In genomic region chr3:129313415-129313982, GRCh38 we compare ENCODE assay signal across 8 cellular contexts. TPM values are rescaled to one million over a fixed set of nuclear protein-coding genes. Genes with fewer than 3 reads are reported as not detected.
DNase-seq lines count a peak whose midpoint lies in the region; ATAC-seq and TF ChIP-seq lines count a peak whose summit lies in the region.

No MANE protein-coding gene starts in this region.

- 0 out of 2 replicates have a peak overlapping the region, but pooled peaks have one; percentile 92 for H3K4me3 ChIP-seq in HUES6 (ENCODE audit: low read depth, low read length)

- H3K27me3 Mint-ChIP-seq in CD14-positive monocyte (ENCODE audit: low read depth in 3 of 3) (peaks cover 1 to 14% (median 2%) of the 10 kb centered on the region in 3 donors), MCF 10A (ENCODE audit: insufficient read depth, unreplicated experiment) (no peaks in the 10 kb centered on the region), nephron progenitor cell (ENCODE audit: low read depth, poor library complexity) (peaks cover 4% of the 10 kb centered on the region)

- peaks cover 0 to 2% (median 0%) of the 10 kb centered on the region in 7 donors for H3K9me3 Mint-ChIP-seq in CD14-positive monocyte
- H3K9me3 Mint-ChIP-seq in MCF 10A (ENCODE audit: unreplicated experiment) = no peaks in the 10 kb centered on the region
- H3K9me3 Mint-ChIP-seq in nephron progenitor cell = no peaks in the 10 kb centered on the region

- H3K27ac Mint-ChIP-seq in CD14-positive monocyte (peak overlapping the region in 5 of 7 donors; percentile 28 to 82 (median 71)), MCF 10A (ENCODE audit: low read depth, unreplicated experiment) (peak overlapping the region; percentile 19), nephron progenitor cell (no peak overlapping the region)

- H3K9ac ChIP-seq in HUES6 (ENCODE audit: low read length) = no peak overlapping the region

- no peaks in the 10 kb centered on the region for H3K27me3 ChIP-seq in HUES6 (ENCODE audit: control insufficient read depth, insufficient read depth, low read length)

- POLR2A ChIA-PET in MCF 10A (lab: Yijun Ruan, JAX) = interaction anchor here (0.9 to 5.2 kb wide), 6 partner anchors 11 to 434 kb away, joined by 3 to 56 read pairs (median 8); partner anchors contain the start of genes COPG1, HMCES, IFT122 and MBD4

- no TSS peak for BruUV-seq in MCF 10A (replicated peaks; lab: Mats Ljungman, UMichigan)

- no peaks in the 10 kb centered on the region for H3K9me3 ChIP-seq in HUES6 (ENCODE audit: control insufficient read depth, insufficient read depth, low read depth, low read length)

- no peak for DNase-seq in CD14-positive monocyte (ENCODE audit: low spot score)
- DNase-seq in MCF 10A (ENCODE audit: unreplicated experiment) = peak; percentile 10
- DNase-seq in nephron progenitor cell = no peak
- DNase-seq in CD1c-positive myeloid dendritic cell (ENCODE audit: extremely low spot score) = no peak
- DNase-seq in iPS-NIHi11 (ENCODE audit: low spot score) = no peak
- DNase-seq in medulla oblongata (ENCODE audit: extremely low spot score) = no peak

- H3K27ac ChIP-seq in HUES6 (ENCODE audit: low read depth, low read length) = no peak overlapping the region

- peaks cover 17% of the 10 kb centered on the region for H3K4me1 ChIP-seq in HUES6 (ENCODE audit: control insufficient read depth, insufficient read depth, low read length)

- ATAC-seq in HG03571 (IDR thresholded peaks at IDR 0.05; ENCODE audit: unreplicated experiment) = no peak

- TF ChIP-seq CTCF in CD14-positive monocyte (IDR thresholded peaks at IDR 0.05) (no peak), MCF 10A (IDR thresholded peaks at IDR 0.05; ENCODE audit: unreplicated experiment) (no peak), nephron progenitor cell (IDR thresholded peaks at IDR 0.05) (no peak)

- H3K36me3 ChIP-seq in HUES6 (ENCODE audit: control insufficient read depth, insufficient read depth, low read length) = no peaks in the 10 kb centered on the region

- H3K4me1 Mint-ChIP-seq in CD14-positive monocyte (peaks cover 50% of the 10 kb centered on the region), MCF 10A (ENCODE audit: insufficient read depth, unreplicated experiment) (peaks cover 16% of the 10 kb centered on the region), nephron progenitor cell (peaks cover 29% of the 10 kb centered on the region)

- peak overlapping the region; percentile 96 to 97 for H3K4me3 Mint-ChIP-seq in CD14-positive monocyte
- H3K4me3 Mint-ChIP-seq in MCF 10A (ENCODE audit: unreplicated experiment) = peak overlapping the region; percentile 81
- H3K4me3 Mint-ChIP-seq in nephron progenitor cell = peak overlapping the region; percentile 95

- CTCF ChIA-PET in MCF 10A (lab: Yijun Ruan, JAX) = interaction anchor here (1.5 kb wide), 1 partner anchor 117 kb away, joined by 3 read pairs; no protein-coding TSS in a partner anchor

- H3K36me3 Mint-ChIP-seq in CD14-positive monocyte (no peaks in the 10 kb centered on the region), MCF 10A (ENCODE audit: insufficient read depth, unreplicated experiment) (peaks cover 11% of the 10 kb centered on the region), nephron progenitor cell (ENCODE audit: low read depth) (no peaks in the 10 kb centered on the region)

- intact Hi-C loops in CD14-positive monocyte (cut with micrococcal nuclease) = loop anchor here (5.0 to 10.0 kb wide), 2 partner anchors 36 to 339 kb away; partner anchors contain the start of gene HMCES (in 1 of the 2)
- intact Hi-C loops in MCF 10A (cut with micrococcal nuclease) = no loop called here

RNA-seq across cellular contexts. Expression of gene HMCES, which starts 34.8 kb away (rescaled TPM):
- polyA plus RNA-seq in CD14-positive monocyte = 10 to 100 TPM; 18.0 to 23.0 TPM
- total RNA-seq in MCF 10A (2022) = 29.4 and 42.8 TPM in 2 replicates
